In genomic region chr20:48742912-48743680, GRCh38 we compare ENCODE assay signal across 27 cellular contexts.
DNase-seq lines count a peak whose midpoint lies in the region; ATAC-seq and TF ChIP-seq lines count a peak whose summit lies in the region.
"Had no signal": no experiment of that assay in that cellular context is flagged by ENCODE, and none has a peak within 500 bp of the region (broad histone marks: within the 10 kb centered on the region; RNA-seq: fewer than 3 reads in every experiment).

No MANE protein-coding gene starts in this region.

- no peak for ATAC-seq in activated CD4-positive, alpha-beta T cell treated with anti-CD3 and anti-CD28 coated beads for 36 hours
- no peak for ATAC-seq in stimulated activated effector memory CD8-positive, alpha-beta T cell treated with anti-CD3 and anti-CD28 coated beads, Interleukin-12 subunit alpha, Interleukin-12 subunit beta, amount 100 ng/mL, for 72 hours
- no peak for ATAC-seq in GM21576 (IDR thresholded peaks at IDR 0.05; ENCODE audit: unreplicated experiment)
- ATAC-seq: T-helper 17 cell had no signal

- no peak for TF ChIP-seq POLR2A in adrenal gland (IDR thresholded peaks at IDR 0.05)

- peak overlapping the region; percentile 4 for H3K27ac Mint-ChIP-seq in activated CD4-positive, alpha-beta T cell treated with anti-CD3 and anti-CD28 coated beads for 36 hours
- H3K27ac Mint-ChIP-seq in activated CD4-positive, alpha-beta memory T cell treated with anti-CD3 and anti-CD28 coated beads for 36 hours = peak overlapping the region; percentile 2
- peak overlapping the region; percentile 91 for H3K27ac Mint-ChIP-seq in stimulated activated effector memory CD8-positive, alpha-beta T cell treated with anti-CD3 and anti-CD28 coated beads, Interleukin-12 subunit alpha, Interleukin-12 subunit beta, amount 100 ng/mL, for 72 hours

- CTCF ChIA-PET in activated CD4-positive, alpha-beta T cell treated with anti-CD3 and anti-CD28 coated beads for 36 hours (lab: Charles Lee) = no interaction called here
- CTCF ChIA-PET in activated CD4-positive, alpha-beta memory T cell treated with anti-CD3 and anti-CD28 coated beads for 36 hours (lab: Charles Lee) = no interaction called here

- no peaks in the 10 kb centered on the region for H3K27me3 Mint-ChIP-seq in activated CD4-positive, alpha-beta T cell treated with anti-CD3 and anti-CD28 coated beads for 36 hours
- H3K27me3 Mint-ChIP-seq in activated CD4-positive, alpha-beta memory T cell treated with anti-CD3 and anti-CD28 coated beads for 36 hours = no peaks in the 10 kb centered on the region
- H3K27me3 Mint-ChIP-seq: activated CD4-positive, alpha-beta T cell treated with anti-CD3 and anti-CD28 coated beads, Interleukin-2, amount 10 ng/mL, durations not matched to agents 24 days and 14 days; brain; T-helper 17 cell had no signal

- H3K4me3 Mint-ChIP-seq in activated CD4-positive, alpha-beta T cell treated with anti-CD3 and anti-CD28 coated beads for 36 hours = no peak overlapping the region
- no peak overlapping the region for H3K4me3 Mint-ChIP-seq in activated CD4-positive, alpha-beta memory T cell treated with anti-CD3 and anti-CD28 coated beads for 36 hours
- no peak overlapping the region for H3K4me3 Mint-ChIP-seq in stimulated activated effector memory CD8-positive, alpha-beta T cell treated with anti-CD3 and anti-CD28 coated beads, Interleukin-12 subunit alpha, Interleukin-12 subunit beta, amount 100 ng/mL, for 72 hours
- H3K4me3 Mint-ChIP-seq: activated CD4-positive, alpha-beta T cell treated with anti-CD3 and anti-CD28 coated beads, Interleukin-2, amount 10 ng/mL, durations not matched to agents 24 days and 14 days; brain; T-helper 17 cell had no signal

- TF ChIP-seq CTCF in dorsolateral prefrontal cortex (IDR thresholded peaks at IDR 0.05 in 54 of 56, conservative IDR thresholded peaks at IDR 0.05 in 2 of 56; ENCODE audit: low read depth in 1 of 56, partially characterized antibody in 56 of 56) (no peak), adrenal gland (IDR thresholded peaks at IDR 0.05) (no peak)

- peaks cover 14% of the 10 kb centered on the region for H3K36me3 Mint-ChIP-seq in activated CD4-positive, alpha-beta T cell treated with anti-CD3 and anti-CD28 coated beads for 36 hours (ENCODE audit: low read depth)
- H3K36me3 Mint-ChIP-seq in activated CD4-positive, alpha-beta memory T cell treated with anti-CD3 and anti-CD28 coated beads for 36 hours = peaks cover 33% of the 10 kb centered on the region
- H3K36me3 Mint-ChIP-seq in stimulated activated effector memory CD8-positive, alpha-beta T cell treated with anti-CD3 and anti-CD28 coated beads, Interleukin-12 subunit alpha, Interleukin-12 subunit beta, amount 100 ng/mL, for 72 hours = peaks cover 94% of the 10 kb centered on the region

- peaks cover 0 to 5% of the 10 kb centered on the region in 2 donors for H3K36me3 ChIP-seq in adrenal gland (replicated peaks in 1 of 2)
- H3K36me3 ChIP-seq: uterus had no signal

- peaks cover 10 to 47% of the 10 kb centered on the region in 2 donors for H3K4me1 ChIP-seq in adrenal gland (replicated peaks in 1 of 2)
- H3K4me1 ChIP-seq: uterus had no signal

- DNase-seq in activated CD4-positive, alpha-beta T cell treated with anti-CD3 and anti-CD28 coated beads for 36 hours = no peak
- no peak for DNase-seq in activated CD4-positive, alpha-beta T cell treated with anti-CD3 and anti-CD28 coated beads, Interleukin-2, amount 50 U/mL, for 4 hours
- DNase-seq in activated CD4-positive, alpha-beta memory T cell treated with anti-CD3 and anti-CD28 coated beads for 36 hours = no peak
- DNase-seq in dorsolateral prefrontal cortex (no peak), middle frontal gyrus (ENCODE audit: extremely low spot score, low spot score) (no peak), adrenal gland (no peak)
- DNase-seq in stimulated activated effector memory CD8-positive, alpha-beta T cell treated with anti-CD3 and anti-CD28 coated beads, Interleukin-12 subunit alpha, Interleukin-12 subunit beta, amount 100 ng/mL, for 72 hours (ENCODE audit: low spot score in 2 of 2) = no peak
- DNase-seq: 8988T; activated CD4-positive, alpha-beta T cell treated with anti-CD3 and anti-CD28 coated beads, Interleukin-2, amount 10 ng/mL, durations not matched to agents 24 days and 14 days; DMS 273 treated with DMSO at 0.1 percent for 48 hours; effector CD4-positive, alpha-beta T cell; GM23248; head of caudate nucleus; Karpas-422; kidney glomerular epithelial cell; NCI-H1694; NCI-H2171; NCI-H510A; OCI-M1; SK-N-SH; T-helper 17 cell; testis; uterus had no signal

- WGBS in adrenal gland, 4 donors = 82 to 97% (median 85%) methylated on average over 11 to 16 of the region's 16 CpGs

- no peaks in the 10 kb centered on the region for H3K9me3 Mint-ChIP-seq in activated CD4-positive, alpha-beta T cell treated with anti-CD3 and anti-CD28 coated beads for 36 hours (ENCODE audit: low read depth)
- no peaks in the 10 kb centered on the region for H3K9me3 Mint-ChIP-seq in activated CD4-positive, alpha-beta memory T cell treated with anti-CD3 and anti-CD28 coated beads for 36 hours
- H3K9me3 Mint-ChIP-seq in stimulated activated effector memory CD8-positive, alpha-beta T cell treated with anti-CD3 and anti-CD28 coated beads, Interleukin-12 subunit alpha, Interleukin-12 subunit beta, amount 100 ng/mL, for 72 hours = no peaks in the 10 kb centered on the region
- H3K9me3 Mint-ChIP-seq: activated CD4-positive, alpha-beta T cell treated with anti-CD3 and anti-CD28 coated beads, Interleukin-2, amount 10 ng/mL, durations not matched to agents 24 days and 14 days; brain had no signal

- no peaks in the 10 kb centered on the region for H3K9me3 ChIP-seq in adrenal gland (replicated peaks in 1 of 3)
- H3K9me3 ChIP-seq: right atrium auricular region, SK-N-SH, testis, uterus had no signal

- intact Hi-C loops in activated CD4-positive, alpha-beta T cell treated with anti-CD3 and anti-CD28 coated beads for 36 hours (cut with DNase I, micrococcal nuclease) = no loop called here
- intact Hi-C loops in activated CD4-positive, alpha-beta memory T cell treated with anti-CD3 and anti-CD28 coated beads for 36 hours (cut with micrococcal nuclease) = no loop called here
- intact Hi-C loops in dorsolateral prefrontal cortex (cut with DNase I) (loop anchor here in 1 of 2 donors (10.0 kb wide), 1 partner anchor 52 kb away; no protein-coding TSS in a partner anchor), adrenal gland (cut with DNase I) (no loop called here)

- H3K27ac ChIP-seq in dorsolateral prefrontal cortex (peak overlapping the region in 35 of 59 donors; percentile 1 to 100 (median 78)), adrenal gland (no peak overlapping the region)
- H3K27ac ChIP-seq: GM23248, right atrium auricular region, testis, uterus had no signal

- peaks cover 28% of the 10 kb centered on the region for H3K4me1 Mint-ChIP-seq in activated CD4-positive, alpha-beta T cell treated with anti-CD3 and anti-CD28 coated beads for 36 hours
- peaks cover 38% of the 10 kb centered on the region for H3K4me1 Mint-ChIP-seq in activated CD4-positive, alpha-beta memory T cell treated with anti-CD3 and anti-CD28 coated beads for 36 hours (ENCODE audit: low read depth)
- H3K4me1 Mint-ChIP-seq in stimulated activated effector memory CD8-positive, alpha-beta T cell treated with anti-CD3 and anti-CD28 coated beads, Interleukin-12 subunit alpha, Interleukin-12 subunit beta, amount 100 ng/mL, for 72 hours = peaks cover 54% of the 10 kb centered on the region

- POLR2A ChIA-PET in activated CD4-positive, alpha-beta T cell treated with anti-CD3 and anti-CD28 coated beads for 36 hours (lab: Charles Lee) = no interaction called here
- POLR2A ChIA-PET in activated CD4-positive, alpha-beta memory T cell treated with anti-CD3 and anti-CD28 coated beads for 36 hours (lab: Charles Lee) = interaction anchor here (0.9 kb wide), 1 partner anchor 35 kb away, joined by 3 read pairs; no protein-coding TSS in a partner anchor

- H3K27me3 ChIP-seq in dorsolateral prefrontal cortex = no peaks in the 10 kb centered on the region
- H3K27me3 ChIP-seq in adrenal gland = no peaks in the 10 kb centered on the region
- H3K27me3 ChIP-seq: right atrium auricular region, testis, uterus had no signal

- no peak overlapping the region for H3K4me3 ChIP-seq in dorsolateral prefrontal cortex
- H3K4me3 ChIP-seq in adrenal gland = no peak overlapping the region
- H3K4me3 ChIP-seq: GM23248, lung, right atrium auricular region, testis, uterus had no signal

Comparison
In these comparisons a context has a peak if more than half of its experiments do, and no peak if none do; other contexts are left out.
1. H3K27ac Mint-ChIP-seq: peak in every context shown above with its lines; median percentile 91 in stimulated activated effector memory CD8-positive, alpha-beta T cell treated with anti-CD3 and anti-CD28 coated beads, Interleukin-12 subunit alpha, Interleukin-12 subunit beta, amount 100 ng/mL, for 72 hours; 4 in activated CD4-positive, alpha-beta T cell treated with anti-CD3 and anti-CD28 coated beads for 36 hours; 2 in activated CD4-positive, alpha-beta memory T cell treated with anti-CD3 and anti-CD28 coated beads for 36 hours.
2. H3K27ac ChIP-seq: peak in dorsolateral prefrontal cortex (35 of 59); none in adrenal gland (0 of 5).